In genomic region chr5:103410174-103410573, GRCh38 we compare ENCODE assay signal across 12 cellular contexts.
DNase-seq lines count a peak whose midpoint lies in the region; ATAC-seq, FAIRE-seq and TF ChIP-seq lines count a peak whose summit lies in the region.
"Had no signal": no experiment of that assay in that cellular context is flagged by ENCODE, and none has a peak within 500 bp of the region (broad histone marks: within the 10 kb centered on the region; RNA-seq: fewer than 3 reads in every experiment).

No MANE protein-coding gene starts in this region.

- 64 to 73% methylated on average over 2 of the region's 2 CpGs for WGBS in aorta, 2 donors

- H3K27ac ChIP-seq in neural cell (ENCODE audit: low read length), result no peak overlapping the region
- no peak overlapping the region for H3K27ac ChIP-seq in kidney (ENCODE audit: low read depth in 2 of 2, low read length in 2 of 2)
- H3K27ac ChIP-seq in aorta (ENCODE audit: low read depth in 1 of 2, low read length in 2 of 2), result no peak overlapping the region
- H3K27ac ChIP-seq: left ventricle myocardium inferior, PC-9 had no signal

- ATAC-seq in GM19025 (IDR thresholded peaks at IDR 0.05; ENCODE audit: low read depth, unreplicated experiment) (peak; percentile 97), GM21717 (IDR thresholded peaks at IDR 0.05; ENCODE audit: unreplicated experiment) (peak; percentile 99), HG03066 (IDR thresholded peaks at IDR 0.05; ENCODE audit: low read depth, unreplicated experiment) (peak; percentile 96), sciatic nerve (no peak), aorta (ENCODE audit: low FRiP score) (no peak)

- intact Hi-C loops in kidney (cut with DNase I) (no loop called here), sciatic nerve (cut with DNase I) (no loop called here), aorta (cut with DNase I) (no loop called here)

- TF ChIP-seq CTCF in neural cell (IDR thresholded peaks at IDR 0.05; ENCODE audit: poor library complexity, severe bottlenecking), result no peak
- no peak for TF ChIP-seq CTCF in kidney (IDR thresholded peaks at IDR 0.05; ENCODE audit: borderline replicate concordance, extremely low read depth, insufficient read depth)

- H3K27me3 ChIP-seq in neural cell (ENCODE audit: insufficient read depth, low read depth, low read length) (no peaks in the 10 kb centered on the region), aorta (ENCODE audit: control insufficient read depth in 1 of 2, insufficient read depth in 2 of 2, low read length in 1 of 2) (no peaks in the 10 kb centered on the region)

- DNase-seq in kidney (no peak), sciatic nerve (ENCODE audit: low spot score) (no peak), aorta (no peak)
- DNase-seq: activated CD4-positive, alpha-beta T cell treated with anti-CD3 and anti-CD28 coated beads for 4 hours; left ventricle myocardium inferior; PC-9; SW 1271 had no signal

- no peak overlapping the region for H2AFZ ChIP-seq in neural cell (ENCODE audit: low read depth, low read length)
- H2AFZ ChIP-seq: PC-9 had no signal

- H3K9me2 ChIP-seq in neural cell (ENCODE audit: insufficient read depth, low read length), result no peaks in the 10 kb centered on the region

- H3K9me3 ChIP-seq in neural cell (ENCODE audit: low read length) (no peaks in the 10 kb centered on the region), kidney (ENCODE audit: control insufficient read depth in 1 of 2, low read length in 2 of 2) (no peaks in the 10 kb centered on the region), aorta (ENCODE audit: control insufficient read depth, low read length) (no peaks in the 10 kb centered on the region)
- H3K9me3 ChIP-seq: left ventricle myocardium inferior had no signal

- H4K20me1 ChIP-seq in neural cell (ENCODE audit: insufficient read depth), result no peaks in the 10 kb centered on the region

- FAIRE-seq in kidney (lab: Jason Lieb, UNC), result no peak
- FAIRE-seq: endothelial cell of umbilical vein had no signal

- no peak overlapping the region for H3K4me2 ChIP-seq in neural cell (ENCODE audit: low read length)

- no peak overlapping the region for H3K4me3 ChIP-seq in neural cell (ENCODE audit: low read length)
- no peak overlapping the region for H3K4me3 ChIP-seq in kidney (ENCODE audit: low read length in 2 of 2)
- H3K4me3 ChIP-seq in aorta (ENCODE audit: low read length in 2 of 2), result no peak overlapping the region
- H3K4me3 ChIP-seq: left ventricle myocardium inferior, PC-9 had no signal

- H3K9ac ChIP-seq in neural cell (ENCODE audit: low read length), result no peak overlapping the region
- H3K9ac ChIP-seq in kidney (ENCODE audit: low read length in 2 of 2), result no peak overlapping the region

- H3F3A ChIP-seq in neural cell (ENCODE audit: insufficient read depth, low read length, poor library complexity, severe bottlenecking), result no peaks in the 10 kb centered on the region

- H3K4me1 ChIP-seq in kidney (ENCODE audit: control insufficient read depth in 1 of 2, insufficient read depth in 1 of 2, low read depth in 1 of 2, low read length in 2 of 2) (no peaks in the 10 kb centered on the region), aorta (ENCODE audit: control insufficient read depth in 1 of 2, insufficient read depth in 2 of 2, low read length in 2 of 2) (no peaks in the 10 kb centered on the region)
- H3K4me1 ChIP-seq: left ventricle myocardium inferior had no signal

- peak; percentile 19 for TF ChIP-seq EP300 in neural cell (conservative IDR thresholded peaks at IDR 0.05; ENCODE audit: poor library complexity, severe bottlenecking)

- no peaks in the 10 kb centered on the region for H3K79me2 ChIP-seq in neural cell (replicated peaks; ENCODE audit: insufficient read depth, low read length)

- H3K36me3 ChIP-seq in neural cell (ENCODE audit: insufficient read depth, low read length) (no peaks in the 10 kb centered on the region), kidney (ENCODE audit: control insufficient read depth in 1 of 2, insufficient read depth in 2 of 2, low read length in 2 of 2) (no peaks in the 10 kb centered on the region), aorta (ENCODE audit: control insufficient read depth in 1 of 2, insufficient read depth in 2 of 2, low read length in 1 of 2) (no peaks in the 10 kb centered on the region)
- H3K36me3 ChIP-seq: left ventricle myocardium inferior had no signal

- TF ChIP-seq RAD21 in neural cell (conservative IDR thresholded peaks at IDR 0.05), result no peak

TF ChIP-seq in neural cell, 6 proteins besides CTCF, POLR2A, EP300 and RAD21:
- TF ChIP-seq REST (IDR thresholded peaks at IDR 0.05; ENCODE audit: borderline replicate concordance), result no peak
- no peak for TF ChIP-seq POLR2AphosphoS5 (IDR thresholded peaks at IDR 0.05)
- TF ChIP-seq SMC3 (conservative IDR thresholded peaks at IDR 0.05; ENCODE audit: poor library complexity), result no peak
- no peak for TF ChIP-seq MXI1 (conservative IDR thresholded peaks at IDR 0.05; ENCODE audit: poor library complexity, severe bottlenecking)
- TF ChIP-seq TAF1 (IDR thresholded peaks at IDR 0.05; ENCODE audit: low read depth), result no peak
- TF ChIP-seq EZH2 (IDR thresholded peaks at IDR 0.05; ENCODE audit: borderline replicate concordance, insufficient read depth, low read length, poor library complexity, severe bottlenecking), result no peak
TF ChIP-seq in neural cell: peak in this region for 0.

Comparison
In these comparisons a context has a peak if more than half of its experiments do, and no peak if none do; other contexts are left out.
1. ATAC-seq: peak in GM19025 (single experiment), GM21717 (single experiment) and HG03066 (single experiment); none in sciatic nerve (single experiment) and aorta (single experiment).